8 cellular contexts compared by ENCODE assay signal in the genomic region with DNA sequence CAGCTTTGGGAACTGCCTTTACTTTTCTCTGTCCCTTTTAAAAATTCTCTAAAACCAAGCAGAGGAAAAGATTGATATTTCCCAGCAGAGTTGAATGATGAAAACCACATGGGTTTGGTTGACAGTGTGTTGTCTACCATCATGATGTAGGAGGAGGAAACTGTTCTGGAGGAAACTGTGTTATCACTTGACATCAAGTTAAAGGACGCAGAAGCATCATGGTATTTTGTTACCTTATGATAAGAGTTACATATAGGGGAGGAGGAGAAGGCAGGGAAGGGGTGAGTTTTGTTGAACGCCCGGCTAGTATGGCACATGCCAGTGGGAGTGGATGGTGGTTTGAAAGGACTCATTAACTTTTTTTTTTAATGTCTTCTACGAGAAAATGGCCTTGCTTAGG. TPM values are rescaled to one million over a fixed set of nuclear protein-coding genes. Genes with fewer than 3 reads are reported as not detected.
DNase-seq lines count a peak whose midpoint lies in the region; ATAC-seq, FAIRE-seq and TF ChIP-seq lines count a peak whose summit lies in the region.

No MANE protein-coding gene starts in this region.

- POLR2A ChIA-PET in H1 (lab: Charles Lee; ENCODE audit: partially characterized antibody) = interaction anchor here (0.7 to 2.4 kb wide), 11 partner anchors 11 to 200 kb away, joined by 3 to 7 read pairs (median 3); a partner anchor contains a TSS

- H2BK5ac ChIP-seq in H1 (ENCODE audit: low read depth, low read length) = no peak overlapping the region

- H3K79me2 ChIP-seq in OCI-LY3 (ENCODE audit: low read length) = no peaks in the 10 kb centered on the region
- H3K79me2 ChIP-seq in H1 (ENCODE audit: control insufficient read depth in 1 of 2, insufficient read depth in 2 of 2, low read length in 2 of 2) = no peaks in the 10 kb centered on the region

- H3K36me3 ChIP-seq in OCI-LY3 (replicated peaks; ENCODE audit: low read depth, low read length) (no peaks in the 10 kb centered on the region), H1 (ENCODE audit: control insufficient read depth in 2 of 4, insufficient read depth in 4 of 4, low read length in 3 of 4) (no peaks in the 10 kb centered on the region), MG63 (no peaks in the 10 kb centered on the region)

- peak overlapping the region; percentile 41; the same call in 1 of the 2 replicates for H2BK12ac ChIP-seq in H1 (ENCODE audit: low read depth, low read length)

- H3K4me3 ChIP-seq in OCI-LY3 (ENCODE audit: low read length) (peak overlapping the region; percentile 83), H1 (ENCODE audit: extremely low read depth in 1 of 4, insufficient read depth in 2 of 4, low read depth in 3 of 4, low read length in 4 of 4) (peak overlapping the region in 1 of 4 experiments; percentile 82; a peak in 2 of 8 replicates), MG63 (no peak overlapping the region)

- no peak for TF ChIP-seq EP300 in H1 (IDR thresholded peaks at IDR 0.05; ENCODE audit: borderline replicate concordance in 1 of 2, low read depth in 2 of 2, low read length in 2 of 2)

- H3K9me3 ChIP-seq in OCI-LY3 (ENCODE audit: insufficient read depth, low read length) (0 out of 2 replicates have a peak, but pooled peaks cover 2% of the 10 kb centered on the region), H1 (ENCODE audit: insufficient read depth in 2 of 2, low read depth in 1 of 2, low read length in 1 of 2) (no peaks in the 10 kb centered on the region), MG63 (no peaks in the 10 kb centered on the region)

- H4K20me1 ChIP-seq in OCI-LY3 (ENCODE audit: insufficient read depth, low read length) (no peaks in the 10 kb centered on the region), H1 (replicated peaks in 1 of 2; ENCODE audit: control insufficient read depth in 1 of 2, insufficient read depth in 2 of 2, low read length in 2 of 2) (no peaks in the 10 kb centered on the region)

- H3K23ac ChIP-seq in H1 (ENCODE audit: insufficient read length) = no peak overlapping the region

- no peak overlapping the region for H4K91ac ChIP-seq in H1 (replicated peaks; ENCODE audit: insufficient read length, low read length)

- no peak for ATAC-seq in HG03565 (IDR thresholded peaks at IDR 0.05; ENCODE audit: unreplicated experiment)
- ATAC-seq in GM19463 (IDR thresholded peaks at IDR 0.05; ENCODE audit: unreplicated experiment) = no peak

- H3K4me2 ChIP-seq in OCI-LY3 (ENCODE audit: low read length) (peak overlapping the region; percentile 67; the same call in 1 of the 2 replicates), H1 (ENCODE audit: insufficient read depth in 1 of 2, low read depth in 2 of 2, low read length in 2 of 2) (peak overlapping the region; percentile 9 to 84; a peak in 3 of 4 replicates)

- WGBS in H1 (ENCODE audit: extremely low coverage in 1 of 2, insufficient coverage in 1 of 2, insufficient read length in 1 of 2, insufficient replicate concordance in 2 of 2, low coverage in 1 of 2, low lambda C conversion rate in 2 of 2, missing lambda C conversion rate in 1 of 2), 2 experiments = 82% methylated on average over 4 of the region's 4 CpGs; no CpG with 5 or more reads in 1 of the 2 experiments

- H3K9ac ChIP-seq in OCI-LY3 (ENCODE audit: low read length) (no peak overlapping the region), H1 (replicated peaks in 1 of 4; ENCODE audit: extremely low read depth in 1 of 4, low read depth in 3 of 4, low read length in 3 of 4) (no peak overlapping the region; a peak in 1 of 7 replicates)

- DNase-seq in DMS114 treated with DMSO at 0.1 percent for 48 hours (lab: John Stamatoyannopoulos, UW; ENCODE audit: unreplicated experiment) (peak; percentile 23), H1 (ENCODE audit: low read depth in 1 of 2, low spot score in 2 of 2) (no peak), pons (ENCODE audit: low spot score) (peak; percentile 41), AG20443 (ENCODE audit: low spot score) (no peak), MG63 (no peak)

- CTCF ChIA-PET in H1 (lab: Charles Lee; ENCODE audit: partially characterized antibody) = interaction anchor here (1.8 kb wide), 1 partner anchor 48 kb away, joined by 7 read pairs; no protein-coding TSS in a partner anchor

- no peak overlapping the region for H3K14ac ChIP-seq in H1 (ENCODE audit: insufficient read length)

- 0 out of 2 replicates have a peak overlapping the region, but pooled peaks have one; percentile 43 for H2BK20ac ChIP-seq in H1 (ENCODE audit: low read length)

- peak; percentile 66 for FAIRE-seq in H1 (lab: Jason Lieb, UNC)

- H2BK15ac ChIP-seq in H1 (ENCODE audit: low read length) = no peak overlapping the region

- no peak overlapping the region for H4K5ac ChIP-seq in H1 (ENCODE audit: insufficient read length, low read depth, low read length)

- no peak overlapping the region for H2BK120ac ChIP-seq in H1 (replicated peaks; ENCODE audit: low read depth, low read length)

- H3K4me1 ChIP-seq in OCI-LY3 (ENCODE audit: low read length) (no peaks in the 10 kb centered on the region), H1 (replicated peaks in 1 of 4; ENCODE audit: control insufficient read depth in 3 of 4, insufficient read depth in 4 of 4, low read length in 3 of 4) (peaks cover 0 to 3% (median 0%) of the 10 kb centered on the region in 4 experiments; a peak in 1 of 7 replicates)

- 0 out of 2 replicates have a peak, but pooled peaks cover 3% of the 10 kb centered on the region for H3K23me2 ChIP-seq in H1 (ENCODE audit: low read depth, low read length)

- H2AK5ac ChIP-seq in H1 (ENCODE audit: low read depth, low read length) = no peak overlapping the region

- no peaks in the 10 kb centered on the region for H3K79me1 ChIP-seq in H1 (ENCODE audit: low read depth, low read length)

- peak overlapping the region; percentile 53 for H2AFZ ChIP-seq in OCI-LY3 (ENCODE audit: low read depth, low read length)
- peak overlapping the region; percentile 64; the same call in 1 of the 2 replicates for H2AFZ ChIP-seq in H1 (ENCODE audit: low read length)

- H3K27ac ChIP-seq in OCI-LY3 (ENCODE audit: low read length) (no peak overlapping the region), H1 (ENCODE audit: low read depth, low read length) (no peak overlapping the region)

- TF ChIP-seq POLR2A in H1 (IDR thresholded peaks at IDR 0.05; ENCODE audit: control extremely low read depth in 1 of 2, low read depth in 2 of 2, low read length in 2 of 2) = no peak

- H3K18ac ChIP-seq in H1 (ENCODE audit: extremely low read depth, low read length) = no peak overlapping the region; the same call in 1 of the 2 replicates

- H4K8ac ChIP-seq in H1 (ENCODE audit: extremely low read depth, insufficient read depth, low read length) = no peak overlapping the region

- H3K27me3 ChIP-seq in OCI-LY3 (ENCODE audit: low read depth, low read length) (no peaks in the 10 kb centered on the region), H1 (replicated peaks in 1 of 4; ENCODE audit: control insufficient read depth in 3 of 4, extremely low read depth in 1 of 4, insufficient read depth in 3 of 4, low read length in 3 of 4) (no peaks in the 10 kb centered on the region), MG63 (no peaks in the 10 kb centered on the region)

- TF ChIP-seq CTCF in OCI-LY3 (IDR thresholded peaks at IDR 0.05; ENCODE audit: low read depth, low read length) (no peak), H1 (IDR thresholded peaks at IDR 0.05; ENCODE audit: control extremely low read depth in 1 of 3, insufficient read depth in 1 of 3, low read depth in 1 of 3, low read length in 3 of 3) (no peak)

- no peak overlapping the region for H3K4ac ChIP-seq in H1 (replicated peaks; ENCODE audit: insufficient read length, low read depth, low read length)

- no peak for TF ChIP-seq RAD21 in H1 (IDR thresholded peaks at IDR 0.05 in 1 of 2, conservative IDR thresholded peaks at IDR 0.05 in 1 of 2; ENCODE audit: low read depth in 2 of 2, low read length in 2 of 2)

- no peak overlapping the region for H3K56ac ChIP-seq in H1 (replicated peaks; ENCODE audit: insufficient read length, low read depth, low read length)

TF ChIP-seq in H1, 55 proteins besides CTCF, POLR2A, EP300 and RAD21:
- TF ChIP-seq RNF2 (IDR thresholded peaks at IDR 0.05; ENCODE audit: borderline replicate concordance, low read depth, low read length, missing control alignments, poor library complexity, severe bottlenecking) = no peak
- TF ChIP-seq CHD1 (IDR thresholded peaks at IDR 0.05; ENCODE audit: low read depth, low read length) = no peak
- no peak for TF ChIP-seq KDM5A (IDR thresholded peaks at IDR 0.05; ENCODE audit: low read length)
- TF ChIP-seq, protein P1, sequence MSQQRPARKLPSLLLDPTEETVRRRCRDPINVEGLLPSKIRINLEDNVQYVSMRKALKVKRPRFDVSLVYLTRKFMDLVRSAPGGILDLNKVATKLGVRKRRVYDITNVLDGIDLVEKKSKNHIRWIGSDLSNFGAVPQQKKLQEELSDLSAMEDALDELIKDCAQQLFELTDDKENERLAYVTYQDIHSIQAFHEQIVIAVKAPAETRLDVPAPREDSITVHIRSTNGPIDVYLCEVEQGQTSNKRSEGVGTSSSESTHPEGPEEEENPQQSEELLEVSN (IDR thresholded peaks at IDR 0.05) = no peak
- no peak for TF ChIP-seq TBP (IDR thresholded peaks at IDR 0.05; ENCODE audit: low read depth, low read length)
- no peak for TF ChIP-seq SIN3A (conservative IDR thresholded peaks at IDR 0.05 in 1 of 2, IDR thresholded peaks at IDR 0.05 in 1 of 2; ENCODE audit: low read depth in 1 of 2, low read length in 2 of 2)
- no peak for TF ChIP-seq CHD2 (IDR thresholded peaks at IDR 0.05; ENCODE audit: low read length)
- TF ChIP-seq BACH1 (IDR thresholded peaks at IDR 0.05; ENCODE audit: low read length) = no peak
- no peak for TF ChIP-seq RBBP5 (IDR thresholded peaks at IDR 0.05; ENCODE audit: borderline replicate concordance, low read depth, low read length)
- TF ChIP-seq RFX5 (IDR thresholded peaks at IDR 0.05; ENCODE audit: borderline replicate concordance, low read depth, low read length) = no peak

RNA-seq across cellular contexts. Expression of a gene that starts 0.9 kb away (rescaled TPM):
- 0.69 and 0.99 TPM in 2 replicates for total RNA-seq in H1 (2021; fragmentation: NEBNext Ultra II Directional; extraction: Animal tissue kit (Norgen Biotek cat#: 25700))
- polyA plus RNA-seq in H1 (2011; rRNA removed) = 0.89 and 1.2 TPM in 2 replicates
- polyA plus RNA-seq in H1 (2011; cell fraction: cytosol; rRNA removed) = 1.7 TPM
- polyA plus RNA-seq in H1 (2011; cell fraction: nucleus; rRNA removed) = 0.67 TPM
- polyA plus RNA-seq in H1 (2012, experiment 1 of 2) = 0.69 to 0.93 TPM (median 0.75 TPM) in 4 replicates
- polyA plus RNA-seq in H1 (2012, experiment 2 of 2) = 0.20 TPM
- 1.1 TPM for polyA plus RNA-seq in H1 (2013, experiment 1 of 2)
- 1.2 TPM for polyA plus RNA-seq in H1 (2013, experiment 2 of 2)
- 0.76 and 1.3 TPM in 2 replicates for polyA minus RNA-seq in H1 (2011; rRNA and poly(A)+ RNA removed)
- polyA minus RNA-seq in H1 (2011; cell fraction: cytosol; rRNA and poly(A)+ RNA removed) = not detected
- polyA minus RNA-seq in H1 (2011; cell fraction: nucleus; rRNA and poly(A)+ RNA removed) = 3.1 TPM
- 2.0 and 2.6 TPM in 2 replicates for total RNA-seq in MG63 (2014; rRNA removed; shearing (Covaris generic); ENCODE audit: low replicate concordance)

Comparison
In these comparisons a context has a peak if more than half of its experiments do, and no peak if none do; other contexts are left out.
1. DNase-seq: peak in DMS114 treated with DMSO at 0.1 percent for 48 hours (single experiment) and pons (single experiment); none in H1 (0 of 2), AG20443 (single experiment) and MG63 (single experiment).